ENCODE assay signal across 25 cellular contexts in genomic region chr5:57738787-57739186, GRCh38.
DNase-seq lines count a peak whose midpoint lies in the region; ATAC-seq, FAIRE-seq and TF ChIP-seq lines count a peak whose summit lies in the region.
"Had no signal": no experiment of that assay in that cellular context is flagged by ENCODE, and none has a peak within 500 bp of the region (broad histone marks: within the 10 kb centered on the region; RNA-seq: fewer than 3 reads in every experiment).

No MANE protein-coding gene starts in this region.

- no peak overlapping the region for H4K12ac ChIP-seq in trophoblast cell (ENCODE audit: low read depth, low read length)

- H3K27me3 ChIP-seq in Panc1 (ENCODE audit: control insufficient read depth, insufficient read depth, low read length) (no peaks in the 10 kb centered on the region), trophoblast cell (ENCODE audit: insufficient read depth, low read length) (no peaks in the 10 kb centered on the region)
- H3K27me3 ChIP-seq: BE2C; BLaER1 treated with 17β-estradiol and CSF1 and Interleukin-3, amounts not matched to agents 10 nM and 100 nM had no signal

- peaks cover 14% of the 10 kb centered on the region for H3K79me1 ChIP-seq in trophoblast cell (ENCODE audit: low read length)

- no peak overlapping the region for H3K23ac ChIP-seq in trophoblast cell (ENCODE audit: low read length)

- no peak overlapping the region for H3K4me2 ChIP-seq in trophoblast cell (ENCODE audit: low read length)
- H3K4me2 ChIP-seq: A549; BLaER1 treated with 17β-estradiol and CSF1 and Interleukin-3, amounts not matched to agents 10 nM and 100 nM had no signal

- intact Hi-C loops in Panc1 (cut with micrococcal nuclease; ENCODE audit: unreplicated experiment): no loop called here

- CTCF ChIA-PET in Panc1 (lab: Charles Lee): no interaction called here

- H2BK5ac ChIP-seq in trophoblast cell (ENCODE audit: low read depth, low read length, poor library complexity): no peak overlapping the region

- no peak overlapping the region for H2AK5ac ChIP-seq in trophoblast cell (ENCODE audit: low read length)

- no peak overlapping the region for H4K8ac ChIP-seq in trophoblast cell (ENCODE audit: low read depth, low read length)

- H2AFZ ChIP-seq in trophoblast cell (ENCODE audit: insufficient read depth, low read length, poor library complexity): no peak overlapping the region

- H3K9ac ChIP-seq in trophoblast cell (ENCODE audit: low read length): no peak overlapping the region
- H3K9ac ChIP-seq: BLaER1 treated with 17β-estradiol and CSF1 and Interleukin-3, amounts not matched to agents 10 nM and 100 nM had no signal

- H3K9me3 ChIP-seq in Panc1 (ENCODE audit: control insufficient read depth, insufficient read depth, low read depth, low read length): no peaks in the 10 kb centered on the region
- H3K9me3 ChIP-seq in trophoblast cell (ENCODE audit: insufficient read depth, low read depth, low read length): no peaks in the 10 kb centered on the region
- H3K9me3 ChIP-seq: A549; BE2C; BLaER1 treated with 17β-estradiol and CSF1 and Interleukin-3, amounts not matched to agents 10 nM and 100 nM; HAP-1 had no signal

- BruUV-seq in Panc1 (replicated peaks; lab: Mats Ljungman, UMichigan): no TSS peak

- no peak overlapping the region for H3K18ac ChIP-seq in trophoblast cell (ENCODE audit: low read length)

- no peak for TF ChIP-seq CTCF in Panc1 (IDR thresholded peaks at IDR 0.05)
- no peak for TF ChIP-seq CTCF in omental fat pad (IDR thresholded peaks at IDR 0.05)

- in situ Hi-C loops in Panc1 (cut with HindIII; ENCODE audit: low pct_unique_long_range_greater_than_20kb, low sequenced_read_pairs): no loop called here

- POLR2A ChIA-PET in Panc1 (lab: Charles Lee): no interaction called here

- DNase-seq in HTR-8/SVneo (ENCODE audit: insufficient read length, low spot score) (no peak), Panc1 (ENCODE audit: low read depth, low spot score) (no peak), iris pigment epithelial cell (ENCODE audit: low read depth) (peak; percentile 63), trophoblast cell (peak in 1 of 2 donors; percentile 11), omental fat pad (ENCODE audit: low spot score) (no peak)
- DNase-seq: 8988T; ACHN; AML-193; BE2C; CD4-positive, alpha-beta T cell; CD8-positive, alpha-beta memory T cell; DMS 273 treated with DMSO at 0.1 percent for 48 hours; DMS79; EL; GDM1; GOT3 had no signal

- ATAC-seq in Panc1 (no peak), omental fat pad (ENCODE audit: low FRiP score) (no peak), HG03439 (IDR thresholded peaks at IDR 0.05; ENCODE audit: unreplicated experiment) (no peak), GM21526 (IDR thresholded peaks at IDR 0.05; ENCODE audit: low FRiP score, unreplicated experiment) (no peak), HG03571 (IDR thresholded peaks at IDR 0.05; ENCODE audit: unreplicated experiment) (no peak)
- ATAC-seq: A549, GM12878 had no signal

- WGBS in trophoblast cell (ENCODE audit: extremely low coverage, insufficient coverage, insufficient read length): no CpG with 5 or more reads among the region's 1 CpG

- no peak overlapping the region for H3K4me3 ChIP-seq in Panc1 (ENCODE audit: low read depth in 2 of 2, low read length in 2 of 2)
- no peak overlapping the region for H3K4me3 ChIP-seq in trophoblast cell (ENCODE audit: low read depth, low read length)
- H3K4me3 ChIP-seq: A549; BLaER1 treated with 17β-estradiol and CSF1 and Interleukin-3, amounts not matched to agents 10 nM and 100 nM; GM12878; HAP-1 had no signal

- no peak overlapping the region for H3K4ac ChIP-seq in trophoblast cell (ENCODE audit: low read depth, low read length)

- peaks cover 1% of the 10 kb centered on the region for H3K79me2 ChIP-seq in trophoblast cell (ENCODE audit: control insufficient read depth, insufficient read depth, low read length, poor library complexity)

- peak; percentile 33 for FAIRE-seq in HTR-8/SVneo (lab: Jason Lieb, UNC)
- FAIRE-seq: A549, D721Med, GM12878, H54 had no signal

- H2BK12ac ChIP-seq in trophoblast cell (ENCODE audit: low read length): no peak overlapping the region

- H3K14ac ChIP-seq in trophoblast cell (ENCODE audit: low read length): no peak overlapping the region

- H3K36me3 ChIP-seq in Panc1 (ENCODE audit: control insufficient read depth, insufficient read depth, low read length): no peaks in the 10 kb centered on the region
- no peaks in the 10 kb centered on the region for H3K36me3 ChIP-seq in trophoblast cell (ENCODE audit: control insufficient read depth in 1 of 2, insufficient read depth in 2 of 2, low read length in 2 of 2)
- H3K36me3 ChIP-seq: BE2C; BLaER1 treated with 17β-estradiol and CSF1 and Interleukin-3, amounts not matched to agents 10 nM and 100 nM; HAP-1 had no signal

- H4K91ac ChIP-seq in trophoblast cell (ENCODE audit: low read depth, low read length): no peak overlapping the region

- H3K4me1 ChIP-seq in Panc1 (ENCODE audit: control insufficient read depth, insufficient read depth, low read length) (peaks cover 4% of the 10 kb centered on the region), trophoblast cell (ENCODE audit: control insufficient read depth in 1 of 2, insufficient read depth in 2 of 2, low read length in 2 of 2) (peaks cover 6 to 9% of the 10 kb centered on the region in 2 experiments)
- H3K4me1 ChIP-seq: BE2C; BLaER1 treated with 17β-estradiol and CSF1 and Interleukin-3, amounts not matched to agents 10 nM and 100 nM; HAP-1 had no signal

- H3K27ac ChIP-seq in Panc1 (ENCODE audit: low read length): peak overlapping the region; percentile 73; the same call in 1 of the 2 replicates
- peak overlapping the region; percentile 80 for H3K27ac ChIP-seq in trophoblast cell (ENCODE audit: low read depth, low read length)
- H3K27ac ChIP-seq: BLaER1 treated with 17β-estradiol and CSF1 and Interleukin-3, amounts not matched to agents 10 nM and 100 nM had no signal

- no peak overlapping the region for H2BK120ac ChIP-seq in trophoblast cell (ENCODE audit: insufficient read depth, low read length, poor library complexity)
